ENCODE assay signal across 8 cellular contexts in the genomic region with DNA sequence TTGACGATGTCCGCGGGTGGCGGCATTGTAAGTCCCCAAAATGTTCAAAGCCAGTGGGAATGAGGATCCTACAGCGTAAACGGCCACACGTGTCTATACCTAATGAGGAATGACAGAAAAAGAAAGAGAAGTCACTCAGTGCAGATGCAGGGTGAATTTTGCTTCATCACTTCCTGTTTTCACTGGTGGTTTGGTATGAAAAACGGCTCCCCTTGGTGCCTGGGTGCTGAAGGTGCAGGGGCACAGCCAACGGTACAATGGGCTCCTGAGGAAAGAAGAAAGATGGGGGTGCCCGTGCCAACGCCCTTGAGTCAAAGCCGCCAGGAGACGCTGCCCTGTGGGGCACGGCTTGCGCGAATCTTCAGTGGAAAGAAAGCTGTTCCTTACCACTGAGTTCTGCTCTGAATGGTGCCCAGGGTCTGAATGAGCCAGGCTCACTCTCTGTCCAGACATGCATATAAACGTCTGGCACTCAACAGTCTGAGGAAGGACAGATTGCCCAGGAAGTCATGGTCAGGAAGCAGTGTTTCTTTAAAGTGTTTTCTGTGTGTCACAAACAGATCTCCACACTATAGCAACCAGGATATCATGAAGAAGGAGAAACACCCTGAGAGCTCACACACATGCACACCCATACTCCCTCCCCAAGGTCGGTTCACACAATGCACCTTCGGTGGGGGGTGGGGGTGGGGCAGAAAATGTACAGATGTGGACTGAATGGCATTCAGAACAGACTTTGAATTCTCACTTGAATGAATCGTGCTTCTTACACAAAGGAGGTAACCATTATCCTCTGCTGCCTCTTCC.
DNase-seq lines count a peak whose midpoint lies in the region; ATAC-seq and TF ChIP-seq lines count a peak whose summit lies in the region.

No MANE protein-coding gene starts in this region.

- no peaks in the 10 kb centered on the region for H3K36me3 ChIP-seq in ovary

- WGBS in ovary, 3 donors, result 83 to 85% (median 85%) methylated on average over 20 of the region's 20 CpGs

- H3K9me3 ChIP-seq in ovary, result no peaks in the 10 kb centered on the region

- intact Hi-C loops in dorsolateral prefrontal cortex (cut with DNase I) (no loop called here), ovary (cut with DNase I) (no loop called here)

- DNase-seq in A172 (ENCODE audit: low spot score) (peak; percentile 68), dorsolateral prefrontal cortex (no peak), ovary (no peak), occipital lobe (lab: John Stamatoyannopoulos, UW) (no peak)
- DNase-seq in stimulated activated CD4-positive, alpha-beta T cell treated with anti-CD3 and anti-CD28 coated beads, Interleukin-1b, Interleukin-23, amount 100 ng/mL, for 48 hours, result peak; percentile 81

- ATAC-seq in GM19395 (IDR thresholded peaks at IDR 0.05; ENCODE audit: unreplicated experiment) (peak; percentile 59), HG03457 (IDR thresholded peaks at IDR 0.05; ENCODE audit: unreplicated experiment) (peak; percentile 47)
- ATAC-seq in activated CD4-positive, CD25-positive, alpha-beta regulatory T cell treated with anti-CD3 and anti-CD28 coated beads, Interleukin-2, amount 50 U/mL, for 24 hours, result peak; percentile 83 to 87

- H3K27me3 ChIP-seq in dorsolateral prefrontal cortex, result no peaks in the 10 kb centered on the region
- H3K27me3 ChIP-seq in ovary, result no peaks in the 10 kb centered on the region

- TF ChIP-seq POLR2A in ovary (IDR thresholded peaks at IDR 0.05), result no peak

- peaks cover 2% of the 10 kb centered on the region for H3K4me1 ChIP-seq in ovary (ENCODE audit: insufficient read depth)

- H3K27ac ChIP-seq in dorsolateral prefrontal cortex (peak overlapping the region in 50 of 59 donors; percentile 2 to 75 (median 53)), ovary (no peak overlapping the region)

- H3K4me3 ChIP-seq in dorsolateral prefrontal cortex, result peak overlapping the region in 23 of 59 donors; percentile 0 to 44 (median 27)
- H3K4me3 ChIP-seq in ovary, result no peak overlapping the region

- no peak for TF ChIP-seq EP300 in ovary (IDR thresholded peaks at IDR 0.05)

- TF ChIP-seq CTCF in dorsolateral prefrontal cortex (IDR thresholded peaks at IDR 0.05 in 54 of 56, conservative IDR thresholded peaks at IDR 0.05 in 2 of 56; ENCODE audit: low read depth in 1 of 56, partially characterized antibody in 56 of 56) (no peak), ovary (IDR thresholded peaks at IDR 0.05) (no peak)

Comparison
In these comparisons a context has a peak if more than half of its experiments do, and no peak if none do; other contexts are left out.
1. DNase-seq: peak in A172 (single experiment) and stimulated activated CD4-positive, alpha-beta T cell treated with anti-CD3 and anti-CD28 coated beads, Interleukin-1b, Interleukin-23, amount 100 ng/mL, for 48 hours (single experiment); none in dorsolateral prefrontal cortex (0 of 10), ovary (0 of 5) and occipital lobe (single experiment).
2. H3K27ac ChIP-seq: peak in dorsolateral prefrontal cortex (50 of 59); none in ovary (0 of 2).
3. Peak in every context shown above with its lines, with median percentiles within 50 percentile points of each other: ATAC-seq.